Comparison of ENCODE assay signal across 8 cellular contexts in genomic region chr18:11148655-11149440, GRCh38. TPM values are rescaled to one million over a fixed set of nuclear protein-coding genes. Genes with fewer than 3 reads are reported as not detected.
DNase-seq lines count a peak whose midpoint lies in the region; TF ChIP-seq lines count a peak whose summit lies in the region.

No MANE protein-coding gene starts in this region.

- peak overlapping the region; percentile 41 for H3K4me3 ChIP-seq in BJ (ENCODE audit: low read depth, low read length)
- H3K4me3 ChIP-seq in HEK293 (ENCODE audit: low read depth, low read length), result peak overlapping the region; percentile 45
- peak overlapping the region; percentile 41 to 48 for H3K4me3 ChIP-seq in esophagus (ENCODE audit: low read depth in 1 of 2, low read length in 2 of 2)
- peak overlapping the region; percentile 63 for H3K4me3 ChIP-seq in osteoblast (ENCODE audit: insufficient read depth, low read length)

- CTCF ChIA-PET in BJ (lab: Yijun Ruan, JAX), result interaction anchor here (2.1 to 3.1 kb wide), 2 partner anchors 297 to 405 kb away, joined by 4 to 10 read pairs; no protein-coding TSS in a partner anchor
- CTCF ChIA-PET in HEK293 (lab: Yijun Ruan, JAX), result interaction anchor here (0.6 to 7.5 kb wide), 4 partner anchors 19 to 1178 kb away, joined by 3 to 119 read pairs (median 3); no protein-coding TSS in a partner anchor

- H4K20me1 ChIP-seq in osteoblast (ENCODE audit: insufficient read depth, low read length), result no peaks in the 10 kb centered on the region

- H3K4me2 ChIP-seq in osteoblast (ENCODE audit: insufficient read depth, low read length), result peak overlapping the region; percentile 68

- H2AFZ ChIP-seq in osteoblast (ENCODE audit: low read length), result no peak overlapping the region

- H3K4me1 ChIP-seq in HEK293 (ENCODE audit: control insufficient read depth, insufficient read depth, low read length) (peaks cover 6% of the 10 kb centered on the region), esophagus (ENCODE audit: control insufficient read depth in 2 of 2, insufficient read depth in 2 of 2, low read length in 1 of 2) (peaks cover 0 to 8% of the 10 kb centered on the region in 2 donors), osteoblast (ENCODE audit: insufficient read depth, low read length) (peaks cover 3% of the 10 kb centered on the region)

- H3K27me3 ChIP-seq in BJ (ENCODE audit: control insufficient read depth, insufficient read depth, low read length), result peaks cover 33% of the 10 kb centered on the region
- H3K27me3 ChIP-seq in esophagus (ENCODE audit: control insufficient read depth in 1 of 2, insufficient read depth in 2 of 2, low read length in 2 of 2), result peaks cover 0 to 5% of the 10 kb centered on the region in 2 donors
- peaks cover 67% of the 10 kb centered on the region for H3K27me3 ChIP-seq in osteoblast (ENCODE audit: insufficient read depth, low read length)

- 3% methylated on average over 63 to 87 of the region's 87 CpGs for WGBS in esophagus, 2 donors

- H3K36me3 ChIP-seq in BJ (ENCODE audit: control insufficient read depth, insufficient read depth, low read length) (no peaks in the 10 kb centered on the region), HEK293 (ENCODE audit: control insufficient read depth in 2 of 2, insufficient read depth in 1 of 2, low read length in 2 of 2) (no peaks in the 10 kb centered on the region), esophagus (ENCODE audit: control insufficient read depth in 2 of 2, insufficient read depth in 2 of 2, low read length in 1 of 2) (no peaks in the 10 kb centered on the region), osteoblast (ENCODE audit: insufficient read depth, low read length) (no peaks in the 10 kb centered on the region)

- peak overlapping the region; percentile 68; the same call in 1 of the 2 replicates for H3K27ac ChIP-seq in HEK293 (ENCODE audit: extremely low read depth, low read depth, low read length)
- H3K27ac ChIP-seq in esophagus (ENCODE audit: low read depth in 2 of 2, low read length in 1 of 2), result peak overlapping the region in 1 of 2 donors; percentile 21
- no peak overlapping the region for H3K27ac ChIP-seq in osteoblast (ENCODE audit: low read depth, low read length)

- POLR2A ChIA-PET in BJ (lab: Charles Lee) (no interaction called here), HEK293 (lab: Yijun Ruan, JAX) (no interaction called here)

- TF ChIP-seq CTCF in BJ (IDR thresholded peaks at IDR 0.05; ENCODE audit: insufficient read depth, low read depth, low read length) (no peak), HEK293 (tag by site-specific recombination; IDR thresholded peaks at IDR 0.05) (no peak), osteoblast (IDR thresholded peaks at IDR 0.05; ENCODE audit: extremely low read depth, low read depth, low read length) (no peak)

- no peak for DNase-seq in BJ (ENCODE audit: low read depth)
- peak; percentile 78 for DNase-seq in osteoblast (ENCODE audit: insufficient read length, low spot score, missing footprints)
- no peak for DNase-seq in T-helper 1 cell
- no peak for DNase-seq in Kasumi-1 (lab: John Stamatoyannopoulos, UW)
- no peak for DNase-seq in SIG-M5 (lab: John Stamatoyannopoulos, UW)
- DNase-seq in activated T-cell treated with anti-CD3 and anti-CD28 coated beads for 4 hours, result no peak

- H3K9me3 ChIP-seq in HEK293 (ENCODE audit: control insufficient read depth, insufficient read depth, low read depth, low read length) (no peaks in the 10 kb centered on the region), esophagus (ENCODE audit: control insufficient read depth in 2 of 2, insufficient read depth in 1 of 2, low read depth in 1 of 2, low read length in 1 of 2) (peaks cover 0 to 3% of the 10 kb centered on the region in 2 donors), osteoblast (ENCODE audit: low read depth, low read length) (no peaks in the 10 kb centered on the region)

- H3K79me2 ChIP-seq in osteoblast (ENCODE audit: insufficient read depth, low read length), result no peaks in the 10 kb centered on the region

TF ChIP-seq in HEK293, 187 proteins besides CTCF, POLR2A, EP300 and RAD21:
- TF ChIP-seq ZFHX2 (tag by site-specific recombination; conservative IDR thresholded peaks at IDR 0.05) (peak; percentile 44), ZNF510 (tag by site-specific recombination; IDR thresholded peaks at IDR 0.05; ENCODE audit: insufficient replicate concordance) (no peak), ZBTB26 (tag by site-specific recombination; optimal IDR thresholded peaks at IDR 0.05) (no peak), ZNF341 (tag by site-specific recombination; IDR thresholded peaks at IDR 0.05; ENCODE audit: low read depth) (0 out of 2 replicates have a peak, but pooled peaks have one; percentile 19)
- TF ChIP-seq, protein P1, sequence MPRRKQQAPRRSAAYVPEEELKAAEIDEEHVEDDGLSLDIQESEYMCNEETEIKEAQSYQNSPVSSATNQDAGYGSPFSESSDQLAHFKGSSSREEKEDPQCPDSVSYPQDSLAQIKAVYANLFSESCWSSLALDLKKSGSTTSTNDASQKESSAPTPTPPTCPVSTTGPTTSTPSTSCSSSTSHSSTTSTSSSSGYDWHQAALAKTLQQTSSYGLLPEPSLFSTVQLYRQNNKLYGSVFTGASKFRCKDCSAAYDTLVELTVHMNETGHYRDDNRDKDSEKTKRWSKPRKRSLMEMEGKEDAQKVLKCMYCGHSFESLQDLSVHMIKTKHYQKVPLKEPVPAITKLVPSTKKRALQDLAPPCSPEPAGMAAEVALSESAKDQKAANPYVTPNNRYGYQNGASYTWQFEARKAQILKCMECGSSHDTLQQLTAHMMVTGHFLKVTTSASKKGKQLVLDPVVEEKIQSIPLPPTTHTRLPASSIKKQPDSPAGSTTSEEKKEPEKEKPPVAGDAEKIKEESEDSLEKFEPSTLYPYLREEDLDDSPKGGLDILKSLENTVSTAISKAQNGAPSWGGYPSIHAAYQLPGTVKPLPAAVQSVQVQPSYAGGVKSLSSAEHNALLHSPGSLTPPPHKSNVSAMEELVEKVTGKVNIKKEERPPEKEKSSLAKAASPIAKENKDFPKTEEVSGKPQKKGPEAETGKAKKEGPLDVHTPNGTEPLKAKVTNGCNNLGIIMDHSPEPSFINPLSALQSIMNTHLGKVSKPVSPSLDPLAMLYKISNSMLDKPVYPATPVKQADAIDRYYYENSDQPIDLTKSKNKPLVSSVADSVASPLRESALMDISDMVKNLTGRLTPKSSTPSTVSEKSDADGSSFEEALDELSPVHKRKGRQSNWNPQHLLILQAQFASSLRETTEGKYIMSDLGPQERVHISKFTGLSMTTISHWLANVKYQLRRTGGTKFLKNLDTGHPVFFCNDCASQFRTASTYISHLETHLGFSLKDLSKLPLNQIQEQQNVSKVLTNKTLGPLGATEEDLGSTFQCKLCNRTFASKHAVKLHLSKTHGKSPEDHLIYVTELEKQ (tag by site-specific recombination; IDR thresholded peaks at IDR 0.05; ENCODE audit: borderline replicate concordance), result no peak

RNA-seq across cellular contexts. Expression of gene PIEZO2, which starts 0.5 kb away (rescaled TPM):
- polyA plus RNA-seq in BJ (2011; rRNA removed), result 4.3 and 4.6 TPM in 2 replicates
- 9.6 and 11.3 TPM in 2 replicates for polyA minus RNA-seq in BJ (2011; rRNA and poly(A)+ RNA removed)
- under 1 TPM; 0.37 to 0.66 TPM for polyA plus RNA-seq in esophagus
- 6.5 and 46.7 TPM in 2 replicates for total RNA-seq in osteoblast
